8 cellular contexts compared by ENCODE assay signal in the genomic region with DNA sequence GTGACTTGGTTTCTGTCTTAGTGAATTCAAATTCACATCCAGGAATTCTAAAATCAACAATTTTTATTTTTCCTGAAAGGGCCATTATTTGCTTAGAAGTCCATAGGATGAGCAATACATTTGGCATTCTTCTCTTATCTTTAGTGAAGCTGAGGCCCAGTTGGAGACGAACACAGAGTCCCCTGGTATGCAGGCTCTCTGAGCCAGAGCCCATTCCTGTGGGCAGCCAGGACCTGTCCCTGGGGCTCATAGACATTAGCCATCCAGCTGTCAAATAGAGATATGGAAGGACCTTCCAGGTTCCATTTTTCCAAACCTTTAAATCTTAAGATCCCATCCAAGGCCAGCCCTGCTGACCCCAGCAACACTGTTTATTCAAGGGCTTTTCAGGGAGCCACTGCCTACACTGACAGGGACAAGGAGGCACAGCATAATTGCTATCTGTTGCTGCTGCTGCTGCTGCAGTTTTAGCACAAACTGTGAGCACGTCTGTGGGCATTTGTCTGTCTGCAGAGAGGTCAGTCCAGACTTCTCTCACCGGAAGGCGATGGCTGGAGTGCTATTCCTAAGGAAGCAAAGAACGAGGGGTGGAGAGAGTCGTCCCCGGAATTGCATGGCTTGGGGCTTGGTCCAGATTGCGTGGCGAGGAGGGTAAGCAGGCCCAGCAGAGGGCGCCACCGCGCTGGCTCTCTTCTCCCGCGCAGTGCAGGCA.
DNase-seq lines count a peak whose midpoint lies in the region; ATAC-seq and TF ChIP-seq lines count a peak whose summit lies in the region.

No MANE protein-coding gene starts in this region.

- H3K4me1 ChIP-seq in OCI-LY7 (ENCODE audit: insufficient read depth, low read length, poor library complexity, severe bottlenecking): no peaks in the 10 kb centered on the region

- no TSS peak for BruUV-seq in OCI-LY7 (replicated peaks; lab: Mats Ljungman, UMichigan)

- intact Hi-C loops in OCI-LY7 (cut with micrococcal nuclease; ENCODE audit: unreplicated experiment): no loop called here

- H3K9me3 ChIP-seq in OCI-LY7 (ENCODE audit: low read length): no peaks in the 10 kb centered on the region

- in situ Hi-C loops in GM13976 (cut with MboI; ENCODE audit: low sequenced_read_pairs, unreplicated experiment): no loop called here

- H2AFZ ChIP-seq in OCI-LY7 (ENCODE audit: low read length): no peak overlapping the region

- POLR2A ChIA-PET in OCI-LY7 (lab: Charles Lee): no interaction called here

- CTCF ChIA-PET in OCI-LY7 (lab: Charles Lee; ENCODE audit: unreplicated experiment): no interaction called here

- no peak overlapping the region for H3K4me2 ChIP-seq in OCI-LY7 (ENCODE audit: low read length)

- H3K36me3 ChIP-seq in OCI-LY7 (ENCODE audit: insufficient read depth, low read length): no peaks in the 10 kb centered on the region
- H3K36me3 ChIP-seq in kidney epithelial cell (ENCODE audit: control insufficient read depth, insufficient read depth, low read length): no peaks in the 10 kb centered on the region

- H3K9me2 ChIP-seq in OCI-LY7 (ENCODE audit: insufficient read depth, low read length): no peaks in the 10 kb centered on the region

- TF ChIP-seq CTCF in GM13976 (IDR thresholded peaks at IDR 0.05; ENCODE audit: borderline replicate concordance, control extremely low read depth, extremely low read depth, insufficient read depth, missing control alignments) (peak; percentile 54), OCI-LY7 (conservative IDR thresholded peaks at IDR 0.05; ENCODE audit: low read length) (peak; percentile 79), kidney epithelial cell (IDR thresholded peaks at IDR 0.05; ENCODE audit: insufficient read depth, low read length, poor library complexity, severe bottlenecking) (peak; percentile 91)

- no peaks in the 10 kb centered on the region for H3K27me3 ChIP-seq in kidney epithelial cell (ENCODE audit: control insufficient read depth, insufficient read depth, low read length)

- H3K4me3 ChIP-seq in OCI-LY7 (ENCODE audit: low read depth, low read length, poor library complexity, severe bottlenecking) (no peak overlapping the region), kidney epithelial cell (ENCODE audit: low read depth, low read length) (no peak overlapping the region)

- ATAC-seq in HG03469 (IDR thresholded peaks at IDR 0.05; ENCODE audit: unreplicated experiment): peak; percentile 42

- H3K79me2 ChIP-seq in OCI-LY7 (ENCODE audit: insufficient read depth, low read depth, low read length): no peaks in the 10 kb centered on the region

- no peak overlapping the region for H3K27ac ChIP-seq in OCI-LY7 (ENCODE audit: low read depth, low read length, poor library complexity, severe bottlenecking)

- DNase-seq in AG08396 (ENCODE audit: low spot score): peak; percentile 83
- peak; percentile 65 for DNase-seq in GM13976 (ENCODE audit: low spot score)
- DNase-seq in OCI-LY7 (ENCODE audit: low spot score): peak; percentile 24
- peak; percentile 76 for DNase-seq in brain pericyte (ENCODE audit: low read depth, low spot score)
- no peak for DNase-seq in kidney epithelial cell (ENCODE audit: low read depth)
- DNase-seq in stimulated activated CD8-positive, alpha-beta memory T cell treated with anti-CD3 and anti-CD28 coated beads, Interleukin-12 subunit alpha, Interleukin-12 subunit beta, amount 100 ng/mL, for 1 hour (ENCODE audit: low read depth): peak; percentile 25
- no peak for DNase-seq in putamen (ENCODE audit: low spot score)

- no peaks in the 10 kb centered on the region for H4K20me1 ChIP-seq in OCI-LY7 (ENCODE audit: insufficient read depth, low read length)

Comparison
In these comparisons a context has a peak if more than half of its experiments do, and no peak if none do; other contexts are left out.
1. DNase-seq: peak in AG08396 (single experiment), GM13976 (single experiment), OCI-LY7 (single experiment), brain pericyte (single experiment) and stimulated activated CD8-positive, alpha-beta memory T cell treated with anti-CD3 and anti-CD28 coated beads, Interleukin-12 subunit alpha, Interleukin-12 subunit beta, amount 100 ng/mL, for 1 hour (single experiment); none in kidney epithelial cell (single experiment) and putamen (single experiment).
2. Peak in every context shown above with its lines, with median percentiles within 50 percentile points of each other: CTCF ChIP-seq.